Comparison of ENCODE assay signal across 1 cellular context in the genomic region with DNA sequence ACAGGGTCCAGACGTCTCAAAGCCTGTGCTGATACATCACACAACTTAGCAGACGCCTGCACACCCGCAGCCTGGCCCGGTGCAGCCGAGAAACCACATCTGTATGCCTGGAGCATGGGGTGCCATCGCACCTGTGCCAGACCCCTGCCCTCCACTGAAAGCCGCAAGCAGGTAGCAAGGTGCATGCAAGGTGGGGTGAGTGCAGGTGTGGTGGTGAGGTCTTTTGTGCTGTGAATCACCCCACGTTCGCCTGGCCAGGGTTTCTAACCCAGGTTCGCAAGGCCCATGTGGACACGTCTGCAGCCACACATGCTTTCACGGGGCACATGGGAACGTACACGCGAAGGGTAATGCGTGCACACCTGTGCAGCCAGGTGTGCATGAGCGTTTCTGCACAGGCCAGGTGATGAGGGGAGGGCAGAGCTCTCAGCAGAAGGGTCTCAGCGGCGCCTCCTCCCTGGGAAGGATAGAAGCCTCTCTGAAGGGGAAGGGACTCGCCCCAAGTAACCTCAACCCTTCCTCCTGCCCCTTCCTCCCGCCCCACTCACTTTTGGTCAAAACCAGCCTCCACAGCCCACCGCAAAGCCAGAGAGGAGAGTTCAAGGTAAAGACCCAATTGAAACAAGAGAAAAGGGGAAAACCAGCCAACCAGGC.
TF ChIP-seq lines count a peak whose summit lies in the region.

No MANE protein-coding gene starts in this region.

TF ChIP-seq in K562, 482 proteins besides CTCF, POLR2A, EP300 and RAD21:
- TF ChIP-seq ZNF324 (CRISPR knock-in tag; IDR thresholded peaks at IDR 0.05) (no peak), POLR2G (IDR thresholded peaks at IDR 0.05; ENCODE audit: low read depth, low read length) (peak; percentile 28; the same call in 1 of the 2 replicates)
